9 cellular contexts compared by ENCODE assay signal in genomic region chr17:40347319-40348135, GRCh38. TPM values are rescaled to one million over a fixed set of nuclear protein-coding genes. Genes with fewer than 3 reads are reported as not detected.
DNase-seq lines count a peak whose midpoint lies in the region; ATAC-seq, FAIRE-seq and TF ChIP-seq lines count a peak whose summit lies in the region.
"Had no signal": no experiment of that assay in that cellular context is flagged by ENCODE, and none has a peak within 500 bp of the region (broad histone marks: within the 10 kb centered on the region; RNA-seq: fewer than 3 reads in every experiment).

No MANE protein-coding gene starts in this region.

- no peak for TF ChIP-seq EP300 in K562 (IDR thresholded peaks at IDR 0.05; ENCODE audit: low read length)

- H3K79me2 ChIP-seq in K562 (ENCODE audit: control insufficient read depth, insufficient read depth, low read length) = peaks cover 64% of the 10 kb centered on the region

- H3K9me1 ChIP-seq in K562 (ENCODE audit: control insufficient read depth, insufficient read depth, low read length) = no peaks in the 10 kb centered on the region

- intact Hi-C loops in K562 (cut with micrococcal nuclease) = no loop called here

- BruUV-seq in K562 (replicated peaks; lab: Mats Ljungman, UMichigan) = no TSS peak

- DNase-seq in K562 (ENCODE audit: extremely low read depth in 1 of 4, low spot score in 3 of 4) (peak in 2 of 4 experiments; percentile 49 to 52), lung microvascular endothelial cell (ENCODE audit: low read depth in 2 of 2) (peak; percentile 35 to 72), hepatic stellate cell (ENCODE audit: low spot score) (no peak), DMS114 treated with DMSO at 0.1 percent for 48 hours (lab: John Stamatoyannopoulos, UW; ENCODE audit: unreplicated experiment) (no peak)
- no peak for DNase-seq in stimulated activated naive B cell treated with anti-CD40 and anti-IgM and Interleukin-4, amounts not matched to agents 10 μg/mL and 1 μg/mL and 100 μg/mL, for 72 hours
- DNase-seq in activated CD4-positive, CD25-positive, alpha-beta regulatory T cell (lab: John Stamatoyannopoulos, UW) = no peak
- DNase-seq: activated CD4-positive, alpha-beta T cell treated with anti-CD3 and anti-CD28 coated beads, Interleukin-2, amount 50 U/mL, for 4 hours had no signal

- no peaks in the 10 kb centered on the region for H3K27me3 Mint-ChIP-seq in stimulated activated naive B cell treated with anti-CD40 and anti-IgM and Interleukin-4, amounts not matched to agents 10 μg/mL and 1 μg/mL and 100 μg/mL, for 72 hours

- no peaks in the 10 kb centered on the region for H3K27me3 ChIP-seq in K562 (ENCODE audit: control insufficient read depth in 2 of 2, insufficient read depth in 2 of 2, low read length in 2 of 2)

- peak overlapping the region; percentile 37 for H3K27ac Mint-ChIP-seq in stimulated activated naive B cell treated with anti-CD40 and anti-IgM and Interleukin-4, amounts not matched to agents 10 μg/mL and 1 μg/mL and 100 μg/mL, for 72 hours

- no peak for TF ChIP-seq POLR2A in K562 (conservative IDR thresholded peaks at IDR 0.05)

- ATAC-seq in K562 = no peak
- no peak for ATAC-seq in stimulated activated naive B cell treated with anti-CD40 and anti-IgM and Interleukin-4, amounts not matched to agents 10 μg/mL and 1 μg/mL and 100 μg/mL, for 72 hours (replicated peaks)
- no peak for ATAC-seq in GM21447 (IDR thresholded peaks at IDR 0.05; ENCODE audit: unreplicated experiment)

- H3K9ac ChIP-seq in K562 (ENCODE audit: insufficient read depth in 1 of 2, low read depth in 2 of 2, low read length in 2 of 2) = peak overlapping the region; percentile 16 to 44; a peak in 2 of 4 replicates

- H3K36me3 Mint-ChIP-seq in stimulated activated naive B cell treated with anti-CD40 and anti-IgM and Interleukin-4, amounts not matched to agents 10 μg/mL and 1 μg/mL and 100 μg/mL, for 72 hours = peaks cover 29 to 50% of the 10 kb centered on the region in 2 donors

- 33% methylated on average over 4 of the region's 9 CpGs for WGBS in K562 (ENCODE audit: insufficient coverage, low coverage, missing lambda C conversion rate)

- 0 out of 2 replicates have a peak, but pooled peaks cover 3% of the 10 kb centered on the region for H4K20me1 ChIP-seq in K562 (replicated peaks; ENCODE audit: control insufficient read depth, insufficient read depth, low read length)

- CTCF ChIA-PET in K562 (lab: Yijun Ruan, JAX; ENCODE audit: low intra/inter-chr PET ratio) = no interaction called here

- no peak overlapping the region for H3K4me3 Mint-ChIP-seq in stimulated activated naive B cell treated with anti-CD40 and anti-IgM and Interleukin-4, amounts not matched to agents 10 μg/mL and 1 μg/mL and 100 μg/mL, for 72 hours

- no peak overlapping the region for H2AFZ ChIP-seq in K562 (ENCODE audit: low read depth, low read length)

- H3K4me1 ChIP-seq in K562 (replicated peaks in 1 of 2; ENCODE audit: control insufficient read depth in 2 of 2, insufficient read depth in 2 of 2, low read length in 2 of 2) = peaks cover 50 to 74% of the 10 kb centered on the region in 2 experiments

- FAIRE-seq in K562 (lab: Jason Lieb, UNC) = no peak

- no peaks in the 10 kb centered on the region for H3K9me3 Mint-ChIP-seq in stimulated activated naive B cell treated with anti-CD40 and anti-IgM and Interleukin-4, amounts not matched to agents 10 μg/mL and 1 μg/mL and 100 μg/mL, for 72 hours

- POLR2A ChIA-PET in K562 (lab: Yijun Ruan, JAX) = interaction anchor here (1.1 kb wide), 1 partner anchor 11 kb away, joined by 4 read pairs; no protein-coding TSS in a partner anchor

- no peak overlapping the region for H3K4me3 ChIP-seq in K562

- H3K4me2 ChIP-seq in K562 (ENCODE audit: insufficient read depth, low read length) = peak overlapping the region; percentile 38; the same call in 1 of the 2 replicates

- TF ChIP-seq RAD21 in K562 (CRISPR knock-in tag; conservative IDR thresholded peaks at IDR 0.05 in 1 of 2, IDR thresholded peaks at IDR 0.05 in 1 of 2) = no peak

- TF ChIP-seq CTCF in K562 (IDR thresholded peaks at IDR 0.05 in 2 of 3, conservative IDR thresholded peaks at IDR 0.05 in 1 of 3; ENCODE audit: insufficient read depth in 2 of 3, low read depth in 1 of 3, low read length in 3 of 3) = no peak

- peaks cover 46% of the 10 kb centered on the region; the same call in 2 of the 3 replicates for H3K36me3 ChIP-seq in K562 (ENCODE audit: control insufficient read depth, insufficient read depth, low read length)

- peak overlapping the region; percentile 15; the same call in 1 of the 3 replicates for H3K27ac ChIP-seq in K562 (ENCODE audit: extremely low read depth, low read depth, low read length)

- peaks cover 77 to 99% of the 10 kb centered on the region in 2 donors for H3K4me1 Mint-ChIP-seq in stimulated activated naive B cell treated with anti-CD40 and anti-IgM and Interleukin-4, amounts not matched to agents 10 μg/mL and 1 μg/mL and 100 μg/mL, for 72 hours

- H3K9me3 ChIP-seq in K562 (replicated peaks; ENCODE audit: control insufficient read depth, insufficient read depth, low read depth, low read length) = no peaks in the 10 kb centered on the region

- in situ Hi-C loops in K562 (cut with MboI) = no loop called here

RNA-seq across cellular contexts. Expression of gene GJD3, which starts 17.0 kb away (rescaled TPM):
- not detected for polyA plus RNA-seq in PFSK-1 (2012; ENCODE audit: insufficient read length, low read depth)
- total RNA-seq in K562 (2011; cell fraction: chromatin; rRNA removed; ENCODE audit: low replicate concordance) = not detected in 2 replicates
- total RNA-seq in K562 (2011; cell fraction: nucleolus; rRNA removed) = 0.50 and 0.66 TPM in 2 replicates
- not detected in 2 replicates for total RNA-seq in K562 (2011; cell fraction: nucleoplasm; rRNA removed)
- not detected in 2 replicates for total RNA-seq in K562 (2014; rRNA removed)
- total RNA-seq in K562 (2014; rRNA removed; fragmentation: Illumina TruSeq; extraction: Trizol) = not detected in 2 replicates
- not detected in 2 replicates for total RNA-seq in K562 (2015; rRNA removed; fragmentation: Illumina TruSeq; extraction: Trizol)
- 0.38 TPM in 1 of 2 replicates, not detected in the other for total RNA-seq in K562 (2021)
- not detected in 2 replicates for polyA plus RNA-seq in K562 (2011; rRNA removed)
- 0.24 TPM in 1 of 2 replicates, not detected in the other for polyA plus RNA-seq in K562 (2011; cell fraction: cytosol; rRNA removed)
- polyA plus RNA-seq in K562 (2011; cell fraction: nucleus; rRNA removed) = not detected in 2 replicates
- polyA plus RNA-seq in K562 (2012) = 0.46 and 2.9 TPM in 2 replicates
- polyA plus RNA-seq in K562 (2014; fragmentation: Illumina TruSeq; extraction: Trizol) = not detected in 2 replicates
- not detected for polyA plus RNA-seq in K562 (2014; fragmentation: Nextera tagmentation; extraction: Ambion mirVana)
- 0.17 TPM in 1 of 2 replicates, not detected in the other for polyA plus RNA-seq in K562 (2014; rRNA removed)
- not detected in 2 replicates for polyA minus RNA-seq in K562 (2011; rRNA and poly(A)+ RNA removed)
- polyA minus RNA-seq in K562 (2011; cell fraction: cytosol; rRNA and poly(A)+ RNA removed) = not detected in 2 replicates
- 1.2 TPM in 1 of 2 replicates, not detected in the other for polyA minus RNA-seq in K562 (2011; cell fraction: nucleus; rRNA and poly(A)+ RNA removed)
- 2.2 and 3.0 TPM in 2 replicates for total RNA-seq in lung microvascular endothelial cell

RNA-seq across cellular contexts. Expression of gene RARA, which starts 38.5 kb away (rescaled TPM):
- polyA plus RNA-seq in PFSK-1 (2012; ENCODE audit: insufficient read length, low read depth) = 57.6 TPM
- total RNA-seq in K562 (2011; cell fraction: chromatin; rRNA removed; ENCODE audit: low replicate concordance) = 7.6 and 15.2 TPM in 2 replicates
- 9.7 and 10.0 TPM in 2 replicates for total RNA-seq in K562 (2011; cell fraction: nucleolus; rRNA removed)
- 5.5 and 6.0 TPM in 2 replicates for total RNA-seq in K562 (2011; cell fraction: nucleoplasm; rRNA removed)
- 13.6 and 18.7 TPM in 2 replicates for total RNA-seq in K562 (2014; rRNA removed)
- total RNA-seq in K562 (2014; rRNA removed; fragmentation: Illumina TruSeq; extraction: Trizol) = 5.0 and 7.5 TPM in 2 replicates
- total RNA-seq in K562 (2015; rRNA removed; fragmentation: Illumina TruSeq; extraction: Trizol) = 7.9 and 8.3 TPM in 2 replicates
- 26.2 and 28.0 TPM in 2 replicates for total RNA-seq in K562 (2021)
- 2.7 and 3.5 TPM in 2 replicates for polyA plus RNA-seq in K562 (2011; rRNA removed)
- polyA plus RNA-seq in K562 (2011; cell fraction: cytosol; rRNA removed) = 1.4 and 4.5 TPM in 2 replicates
- polyA plus RNA-seq in K562 (2011; cell fraction: nucleus; rRNA removed) = 4.6 and 15.6 TPM in 2 replicates
- polyA plus RNA-seq in K562 (2012) = 16.2 and 25.9 TPM in 2 replicates
- 24.2 and 25.2 TPM in 2 replicates for polyA plus RNA-seq in K562 (2014; fragmentation: Illumina TruSeq; extraction: Trizol)
- polyA plus RNA-seq in K562 (2014; fragmentation: Nextera tagmentation; extraction: Ambion mirVana) = under 1 TPM; 0.10 TPM
- 12.2 and 13.0 TPM in 2 replicates for polyA plus RNA-seq in K562 (2014; rRNA removed)
- polyA minus RNA-seq in K562 (2011; rRNA and poly(A)+ RNA removed) = 2.8 and 4.2 TPM in 2 replicates
- 9.2 and 9.8 TPM in 2 replicates for polyA minus RNA-seq in K562 (2011; cell fraction: cytosol; rRNA and poly(A)+ RNA removed)
- polyA minus RNA-seq in K562 (2011; cell fraction: nucleus; rRNA and poly(A)+ RNA removed) = 3.9 and 4.2 TPM in 2 replicates
- total RNA-seq in lung microvascular endothelial cell = 5.4 and 6.0 TPM in 2 replicates

RNA-seq across cellular contexts. Expression of gene CDC6, which starts 59.8 kb away (rescaled TPM):
- polyA plus RNA-seq in PFSK-1 (2012; ENCODE audit: insufficient read length, low read depth) = 39.0 TPM
- 102 and 166 TPM in 2 replicates for total RNA-seq in K562 (2011; cell fraction: chromatin; rRNA removed; ENCODE audit: low replicate concordance)
- total RNA-seq in K562 (2011; cell fraction: nucleolus; rRNA removed) = 52.6 and 55.5 TPM in 2 replicates
- total RNA-seq in K562 (2011; cell fraction: nucleoplasm; rRNA removed) = 82.0 and 95.0 TPM in 2 replicates
- 67.4 and 78.9 TPM in 2 replicates for total RNA-seq in K562 (2014; rRNA removed)
- total RNA-seq in K562 (2014; rRNA removed; fragmentation: Illumina TruSeq; extraction: Trizol) = 119 and 133 TPM in 2 replicates
- 110 and 112 TPM in 2 replicates for total RNA-seq in K562 (2015; rRNA removed; fragmentation: Illumina TruSeq; extraction: Trizol)
- 121 and 126 TPM in 2 replicates for total RNA-seq in K562 (2021)
- 63.3 and 106 TPM in 2 replicates for polyA plus RNA-seq in K562 (2011; rRNA removed)
- polyA plus RNA-seq in K562 (2011; cell fraction: cytosol; rRNA removed) = 26.5 and 34.3 TPM in 2 replicates
- 33.5 and 41.3 TPM in 2 replicates for polyA plus RNA-seq in K562 (2011; cell fraction: nucleus; rRNA removed)
- polyA plus RNA-seq in K562 (2012) = 67.6 and 73.5 TPM in 2 replicates
- 141 and 150 TPM in 2 replicates for polyA plus RNA-seq in K562 (2014; fragmentation: Illumina TruSeq; extraction: Trizol)
- 10 to 100 TPM; 29.6 to 55.0 TPM for polyA plus RNA-seq in K562 (2014; fragmentation: Nextera tagmentation; extraction: Ambion mirVana)
- 70.5 and 73.4 TPM in 2 replicates for polyA plus RNA-seq in K562 (2014; rRNA removed)
- polyA minus RNA-seq in K562 (2011; rRNA and poly(A)+ RNA removed) = 64.2 and 81.5 TPM in 2 replicates
- 15.9 and 41.5 TPM in 2 replicates for polyA minus RNA-seq in K562 (2011; cell fraction: cytosol; rRNA and poly(A)+ RNA removed)
- 28.5 and 39.0 TPM in 2 replicates for polyA minus RNA-seq in K562 (2011; cell fraction: nucleus; rRNA and poly(A)+ RNA removed)
- 3.8 and 8.3 TPM in 2 replicates for total RNA-seq in lung microvascular endothelial cell

Comparison
In these comparisons a context has a peak if more than half of its experiments do, and no peak if none do; other contexts are left out.
1. DNase-seq: peak in lung microvascular endothelial cell (2 of 2); none in stimulated activated naive B cell treated with anti-CD40 and anti-IgM and Interleukin-4, amounts not matched to agents 10 μg/mL and 1 μg/mL and 100 μg/mL, for 72 hours (single experiment), activated CD4-positive, CD25-positive, alpha-beta regulatory T cell (0 of 4), hepatic stellate cell (single experiment) and DMS114 treated with DMSO at 0.1 percent for 48 hours (single experiment).